ENCODE assay signal across 10 cellular contexts in the genomic region with DNA sequence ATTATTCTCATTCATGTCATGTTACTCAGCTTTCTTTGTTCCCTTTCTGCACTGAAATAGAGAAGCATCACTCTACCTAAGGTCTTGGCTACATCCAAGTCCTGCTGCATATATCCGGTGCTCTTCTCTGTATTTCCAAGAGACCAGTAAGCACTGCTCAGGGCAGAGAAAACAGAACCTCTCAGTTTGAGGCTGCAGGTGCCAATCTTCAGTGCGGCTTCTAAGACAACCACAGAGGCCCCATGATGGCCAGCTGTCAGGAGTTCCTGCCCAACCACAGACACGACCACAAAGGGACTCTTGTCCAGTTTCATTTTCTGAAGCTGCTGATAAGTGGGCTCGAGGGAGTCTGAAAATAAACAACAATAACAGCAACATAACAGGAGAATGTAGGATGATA.
DNase-seq lines count a peak whose midpoint lies in the region; ATAC-seq lines count a peak whose summit lies in the region.
"Had no signal": no experiment of that assay in that cellular context is flagged by ENCODE, and none has a peak within 500 bp of the region (broad histone marks: within the 10 kb centered on the region; RNA-seq: fewer than 3 reads in every experiment).

No MANE protein-coding gene starts in this region.

- peaks cover 8% of the 10 kb centered on the region for H3K27me3 Mint-ChIP-seq in stimulated activated memory B cell treated with anti-CD40 and anti-IgM and Interleukin-4, amounts not matched to agents 10 μg/mL and 1 μg/mL and 100 μg/mL, for 72 hours

- no peaks in the 10 kb centered on the region for H3K4me1 Mint-ChIP-seq in stimulated activated memory B cell treated with anti-CD40 and anti-IgM and Interleukin-4, amounts not matched to agents 10 μg/mL and 1 μg/mL and 100 μg/mL, for 72 hours

- no peak overlapping the region for H3K4me3 Mint-ChIP-seq in stimulated activated memory B cell treated with anti-CD40 and anti-IgM and Interleukin-4, amounts not matched to agents 10 μg/mL and 1 μg/mL and 100 μg/mL, for 72 hours

- H3K27ac Mint-ChIP-seq in stimulated activated memory B cell treated with anti-CD40 and anti-IgM and Interleukin-4, amounts not matched to agents 10 μg/mL and 1 μg/mL and 100 μg/mL, for 72 hours = no peak overlapping the region

- peak overlapping the region; percentile 83 for H3K27ac ChIP-seq in caudate nucleus (ENCODE audit: low read depth, low read length)
- H3K27ac ChIP-seq: heart right ventricle had no signal

- DNase-seq in caudate nucleus (lab: John Stamatoyannopoulos, UW) = peak in 33 of 61 donors; percentile 1 to 61 (median 24)
- DNase-seq in iPS-NIHi11 (ENCODE audit: low spot score) = no peak
- DNase-seq in effector CD8-positive, alpha-beta T cell (lab: John Stamatoyannopoulos, UW) = no peak
- DNase-seq: central memory CD4-positive, alpha-beta T cell; heart right ventricle; NCI-H1048 had no signal

- ATAC-seq in GM19438 (IDR thresholded peaks at IDR 0.05; ENCODE audit: low read depth, unreplicated experiment) = peak; percentile 77
- ATAC-seq in HG03354 (IDR thresholded peaks at IDR 0.05; ENCODE audit: poor library complexity, severe bottlenecking, unreplicated experiment) = peak; percentile 82
- ATAC-seq in stimulated activated memory B cell treated with anti-CD40 and anti-IgM and Interleukin-4, amounts not matched to agents 10 μg/mL and 1 μg/mL and 100 μg/mL, for 72 hours = peak; percentile 52
- ATAC-seq in GM19328 (IDR thresholded peaks at IDR 0.05; ENCODE audit: unreplicated experiment) = no peak

- H3K36me3 Mint-ChIP-seq in stimulated activated memory B cell treated with anti-CD40 and anti-IgM and Interleukin-4, amounts not matched to agents 10 μg/mL and 1 μg/mL and 100 μg/mL, for 72 hours = no peaks in the 10 kb centered on the region

- H3K9me3 Mint-ChIP-seq in stimulated activated memory B cell treated with anti-CD40 and anti-IgM and Interleukin-4, amounts not matched to agents 10 μg/mL and 1 μg/mL and 100 μg/mL, for 72 hours = no peaks in the 10 kb centered on the region

Comparison
In these comparisons a context has a peak if more than half of its experiments do, and no peak if none do; other contexts are left out.
1. DNase-seq: peak in caudate nucleus (33 of 61); none in iPS-NIHi11 (single experiment) and effector CD8-positive, alpha-beta T cell (single experiment).